In genomic region chr2:61714210-61714609, GRCh38 we compare ENCODE assay signal across 1 cellular context.
TF ChIP-seq lines count a peak whose summit lies in the region.

No MANE protein-coding gene starts in this region.

TF ChIP-seq in GM23338, 12 proteins besides CTCF, POLR2A, EP300 and RAD21 (continued from another document):
- TF ChIP-seq, protein P1, sequence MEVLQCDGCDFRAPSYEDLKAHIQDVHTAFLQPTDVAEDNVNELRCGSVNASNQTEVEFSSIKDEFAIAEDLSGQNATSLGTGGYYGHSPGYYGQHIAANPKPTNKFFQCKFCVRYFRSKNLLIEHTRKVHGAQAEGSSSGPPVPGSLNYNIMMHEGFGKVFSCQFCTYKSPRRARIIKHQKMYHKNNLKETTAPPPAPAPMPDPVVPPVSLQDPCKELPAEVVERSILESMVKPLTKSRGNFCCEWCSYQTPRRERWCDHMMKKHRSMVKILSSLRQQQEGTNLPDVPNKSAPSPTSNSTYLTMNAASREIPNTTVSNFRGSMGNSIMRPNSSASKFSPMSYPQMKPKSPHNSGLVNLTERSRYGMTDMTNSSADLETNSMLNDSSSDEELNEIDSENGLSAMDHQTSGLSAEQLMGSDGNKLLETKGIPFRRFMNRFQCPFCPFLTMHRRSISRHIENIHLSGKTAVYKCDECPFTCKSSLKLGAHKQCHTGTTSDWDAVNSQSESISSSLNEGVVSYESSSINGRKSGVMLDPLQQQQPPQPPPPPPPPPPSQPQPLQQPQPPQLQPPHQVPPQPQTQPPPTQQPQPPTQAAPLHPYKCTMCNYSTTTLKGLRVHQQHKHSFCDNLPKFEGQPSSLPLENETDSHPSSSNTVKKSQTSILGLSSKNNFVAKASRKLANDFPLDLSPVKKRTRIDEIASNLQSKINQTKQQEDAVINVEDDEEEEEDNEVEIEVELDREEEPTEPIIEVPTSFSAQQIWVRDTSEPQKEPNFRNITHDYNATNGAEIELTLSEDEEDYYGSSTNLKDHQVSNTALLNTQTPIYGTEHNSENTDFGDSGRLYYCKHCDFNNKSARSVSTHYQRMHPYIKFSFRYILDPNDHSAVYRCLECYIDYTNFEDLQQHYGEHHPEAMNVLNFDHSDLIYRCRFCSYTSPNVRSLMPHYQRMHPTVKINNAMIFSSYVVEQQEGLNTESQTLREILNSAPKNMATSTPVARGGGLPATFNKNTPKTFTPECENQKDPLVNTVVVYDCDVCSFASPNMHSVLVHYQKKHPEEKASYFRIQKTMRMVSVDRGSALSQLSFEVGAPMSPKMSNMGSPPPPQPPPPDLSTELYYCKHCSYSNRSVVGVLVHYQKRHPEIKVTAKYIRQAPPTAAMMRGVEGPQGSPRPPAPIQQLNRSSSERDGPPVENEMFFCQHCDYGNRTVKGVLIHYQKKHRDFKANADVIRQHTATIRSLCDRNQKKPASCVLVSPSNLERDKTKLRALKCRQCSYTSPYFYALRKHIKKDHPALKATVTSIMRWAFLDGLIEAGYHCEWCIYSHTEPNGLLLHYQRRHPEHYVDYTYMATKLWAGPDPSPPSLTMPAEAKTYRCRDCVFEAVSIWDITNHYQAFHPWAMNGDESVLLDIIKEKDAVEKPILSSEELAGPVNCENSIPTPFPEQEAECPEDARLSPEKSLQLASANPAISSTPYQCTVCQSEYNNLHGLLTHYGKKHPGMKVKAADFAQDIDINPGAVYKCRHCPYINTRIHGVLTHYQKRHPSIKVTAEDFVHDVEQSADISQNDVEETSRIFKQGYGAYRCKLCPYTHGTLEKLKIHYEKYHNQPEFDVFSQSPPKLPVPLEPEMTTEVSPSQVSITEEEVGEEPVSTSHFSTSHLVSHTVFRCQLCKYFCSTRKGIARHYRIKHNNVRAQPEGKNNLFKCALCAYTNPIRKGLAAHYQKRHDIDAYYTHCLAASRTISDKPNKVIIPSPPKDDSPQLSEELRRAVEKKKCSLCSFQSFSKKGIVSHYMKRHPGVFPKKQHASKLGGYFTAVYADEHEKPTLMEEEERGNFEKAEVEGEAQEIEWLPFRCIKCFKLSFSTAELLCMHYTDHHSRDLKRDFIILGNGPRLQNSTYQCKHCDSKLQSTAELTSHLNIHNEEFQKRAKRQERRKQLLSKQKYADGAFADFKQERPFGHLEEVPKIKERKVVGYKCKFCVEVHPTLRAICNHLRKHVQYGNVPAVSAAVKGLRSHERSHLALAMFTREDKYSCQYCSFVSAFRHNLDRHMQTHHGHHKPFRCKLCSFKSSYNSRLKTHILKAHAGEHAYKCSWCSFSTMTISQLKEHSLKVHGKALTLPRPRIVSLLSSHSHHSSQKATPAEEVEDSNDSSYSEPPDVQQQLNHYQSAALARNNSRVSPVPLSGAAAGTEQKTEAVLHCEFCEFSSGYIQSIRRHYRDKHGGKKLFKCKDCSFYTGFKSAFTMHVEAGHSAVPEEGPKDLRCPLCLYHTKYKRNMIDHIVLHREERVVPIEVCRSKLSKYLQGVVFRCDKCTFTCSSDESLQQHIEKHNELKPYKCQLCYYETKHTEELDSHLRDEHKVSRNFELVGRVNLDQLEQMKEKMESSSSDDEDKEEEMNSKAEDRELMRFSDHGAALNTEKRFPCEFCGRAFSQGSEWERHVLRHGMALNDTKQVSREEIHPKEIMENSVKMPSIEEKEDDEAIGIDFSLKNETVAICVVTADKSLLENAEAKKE (CRISPR knock-in tag; IDR thresholded peaks at IDR 0.05), result no peak
- TF ChIP-seq, protein P2, sequence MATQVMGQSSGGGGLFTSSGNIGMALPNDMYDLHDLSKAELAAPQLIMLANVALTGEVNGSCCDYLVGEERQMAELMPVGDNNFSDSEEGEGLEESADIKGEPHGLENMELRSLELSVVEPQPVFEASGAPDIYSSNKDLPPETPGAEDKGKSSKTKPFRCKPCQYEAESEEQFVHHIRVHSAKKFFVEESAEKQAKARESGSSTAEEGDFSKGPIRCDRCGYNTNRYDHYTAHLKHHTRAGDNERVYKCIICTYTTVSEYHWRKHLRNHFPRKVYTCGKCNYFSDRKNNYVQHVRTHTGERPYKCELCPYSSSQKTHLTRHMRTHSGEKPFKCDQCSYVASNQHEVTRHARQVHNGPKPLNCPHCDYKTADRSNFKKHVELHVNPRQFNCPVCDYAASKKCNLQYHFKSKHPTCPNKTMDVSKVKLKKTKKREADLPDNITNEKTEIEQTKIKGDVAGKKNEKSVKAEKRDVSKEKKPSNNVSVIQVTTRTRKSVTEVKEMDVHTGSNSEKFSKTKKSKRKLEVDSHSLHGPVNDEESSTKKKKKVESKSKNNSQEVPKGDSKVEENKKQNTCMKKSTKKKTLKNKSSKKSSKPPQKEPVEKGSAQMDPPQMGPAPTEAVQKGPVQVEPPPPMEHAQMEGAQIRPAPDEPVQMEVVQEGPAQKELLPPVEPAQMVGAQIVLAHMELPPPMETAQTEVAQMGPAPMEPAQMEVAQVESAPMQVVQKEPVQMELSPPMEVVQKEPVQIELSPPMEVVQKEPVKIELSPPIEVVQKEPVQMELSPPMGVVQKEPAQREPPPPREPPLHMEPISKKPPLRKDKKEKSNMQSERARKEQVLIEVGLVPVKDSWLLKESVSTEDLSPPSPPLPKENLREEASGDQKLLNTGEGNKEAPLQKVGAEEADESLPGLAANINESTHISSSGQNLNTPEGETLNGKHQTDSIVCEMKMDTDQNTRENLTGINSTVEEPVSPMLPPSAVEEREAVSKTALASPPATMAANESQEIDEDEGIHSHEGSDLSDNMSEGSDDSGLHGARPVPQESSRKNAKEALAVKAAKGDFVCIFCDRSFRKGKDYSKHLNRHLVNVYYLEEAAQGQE (IDR thresholded peaks at IDR 0.05; ENCODE audit: unreplicated experiment), result no peak
- TF ChIP-seq EZH2phosphoT487 (IDR thresholded peaks at IDR 0.05; ENCODE audit: unreplicated experiment) (no peak), JUNB (IDR thresholded peaks at IDR 0.05; ENCODE audit: unreplicated experiment) (no peak), EZH2 (IDR thresholded peaks at IDR 0.05; ENCODE audit: low read depth, unreplicated experiment) (no peak), STAT1 (IDR thresholded peaks at IDR 0.05; ENCODE audit: unreplicated experiment) (no peak), NANOG (IDR thresholded peaks at IDR 0.05; ENCODE audit: borderline replicate concordance) (no peak), ZNF331 (CRISPR knock-in tag; IDR thresholded peaks at IDR 0.05; ENCODE audit: low read depth) (no peak), ZNF114 (CRISPR knock-in tag; IDR thresholded peaks at IDR 0.05) (no peak)
